17 cellular contexts compared by ENCODE assay signal in genomic region chr11:68817554-68817953, GRCh38. TPM values are rescaled to one million over a fixed set of nuclear protein-coding genes. Genes with fewer than 3 reads are reported as not detected.
DNase-seq lines count a peak whose midpoint lies in the region; ATAC-seq, FAIRE-seq and TF ChIP-seq lines count a peak whose summit lies in the region.
"Had no signal": no experiment of that assay in that cellular context is flagged by ENCODE, and none has a peak within 500 bp of the region (broad histone marks: within the 10 kb centered on the region; RNA-seq: fewer than 3 reads in every experiment).

No MANE protein-coding gene starts in this region.

- no peak for TF ChIP-seq CTCF in RWPE1 (conservative IDR thresholded peaks at IDR 0.05; ENCODE audit: low read depth)
- TF ChIP-seq CTCF in K562 (IDR thresholded peaks at IDR 0.05 in 2 of 3, conservative IDR thresholded peaks at IDR 0.05 in 1 of 3; ENCODE audit: insufficient read depth in 2 of 3, low read depth in 1 of 3, low read length in 3 of 3), result no peak

- TF ChIP-seq POLR2A in K562 (conservative IDR thresholded peaks at IDR 0.05), result no peak

- no peaks in the 10 kb centered on the region for H3K27me3 Mint-ChIP-seq in activated CD4-positive, alpha-beta T cell treated with anti-CD3 and anti-CD28 coated beads for 36 hours
- no peaks in the 10 kb centered on the region for H3K27me3 Mint-ChIP-seq in natural killer cell treated with Interleukin-12 subunit alpha and Interleukin-12 subunit beta and Interleukin-15 and Interleukin-18, amount 100 ng/mL, for 72 hours
- H3K27me3 Mint-ChIP-seq: B cell had no signal

- no peak overlapping the region for H3K4me3 Mint-ChIP-seq in activated CD4-positive, alpha-beta T cell treated with anti-CD3 and anti-CD28 coated beads for 36 hours
- no peak overlapping the region for H3K4me3 Mint-ChIP-seq in natural killer cell treated with Interleukin-12 subunit alpha and Interleukin-12 subunit beta and Interleukin-15 and Interleukin-18, amount 100 ng/mL, for 72 hours
- H3K4me3 Mint-ChIP-seq: B cell had no signal

- H3K4me1 ChIP-seq in K562 (replicated peaks in 1 of 2; ENCODE audit: control insufficient read depth in 2 of 2, insufficient read depth in 2 of 2, low read length in 2 of 2), result no peaks in the 10 kb centered on the region; a peak in 2 of 5 replicates
- H3K4me1 ChIP-seq: prostate gland had no signal

- POLR2A ChIA-PET in activated CD4-positive, alpha-beta T cell treated with anti-CD3 and anti-CD28 coated beads for 36 hours (lab: Charles Lee), result interaction anchor here (0.6 kb wide), 1 partner anchor 144 kb away, joined by 3 read pairs; no protein-coding TSS in a partner anchor
- POLR2A ChIA-PET in RWPE1 (lab: Yijun Ruan, JAX; ENCODE audit: low non-redundant PET) (no interaction called here), K562 (lab: Yijun Ruan, JAX) (no interaction called here)

- no peak for DNase-seq in activated CD4-positive, alpha-beta T cell treated with anti-CD3 and anti-CD28 coated beads for 36 hours
- DNase-seq in activated CD4-positive, alpha-beta T cell treated with anti-CD3 and anti-CD28 coated beads for 48 hours, result no peak
- DNase-seq in RWPE1 (ENCODE audit: low spot score), result no peak
- peak in 1 of 4 experiments; percentile 5 for DNase-seq in K562 (ENCODE audit: extremely low read depth in 1 of 4, low spot score in 3 of 4)
- DNase-seq in natural killer cell treated with Interleukin-12 subunit alpha and Interleukin-12 subunit beta and Interleukin-15 and Interleukin-18, amount 100 ng/mL, for 72 hours (ENCODE audit: low spot score), result no peak
- no peak for DNase-seq in activated gamma-delta T cell (lab: John Stamatoyannopoulos, UW)
- no peak for DNase-seq in HuH-7 (ENCODE audit: low spot score)
- no peak for DNase-seq in epidermal melanocyte (ENCODE audit: insufficient read length, low spot score)
- DNase-seq: 8988T, GF-D8, GOT3, NCI-H1436, NCI-H748 treated with DMSO at 0.1 percent for 48 hours, Right ventricle myocardium superior had no signal

- ATAC-seq in activated CD4-positive, alpha-beta T cell treated with anti-CD3 and anti-CD28 coated beads for 36 hours, result no peak
- ATAC-seq in K562, result no peak
- peak in 1 of 2 donors; percentile 34 for ATAC-seq in natural killer cell treated with Interleukin-12 subunit alpha and Interleukin-12 subunit beta and Interleukin-15 and Interleukin-18, amount 100 ng/mL, for 72 hours

- H3K4me1 Mint-ChIP-seq in activated CD4-positive, alpha-beta T cell treated with anti-CD3 and anti-CD28 coated beads for 36 hours, result peaks cover 21% of the 10 kb centered on the region
- H3K4me1 Mint-ChIP-seq in natural killer cell treated with Interleukin-12 subunit alpha and Interleukin-12 subunit beta and Interleukin-15 and Interleukin-18, amount 100 ng/mL, for 72 hours (ENCODE audit: low read depth in 2 of 2), result peaks cover 22 to 28% of the 10 kb centered on the region in 2 donors

- 71% methylated on average over 1 of the region's 4 CpGs for WGBS in K562 (ENCODE audit: insufficient coverage, low coverage, missing lambda C conversion rate)

- H3K4me2 ChIP-seq in K562 (ENCODE audit: insufficient read depth, low read length), result no peak overlapping the region

- CTCF ChIA-PET in activated CD4-positive, alpha-beta T cell treated with anti-CD3 and anti-CD28 coated beads for 36 hours (lab: Charles Lee), result interaction anchor here (1.0 kb wide), 1 partner anchor 19 kb away, joined by 3 read pairs; no protein-coding TSS in a partner anchor
- CTCF ChIA-PET in RWPE1 (lab: Yijun Ruan, JAX), result interaction anchor here (0.7 to 1.8 kb wide), 4 partner anchors 16 to 461 kb away, joined by 3 to 9 read pairs (median 3); no protein-coding TSS in a partner anchor
- CTCF ChIA-PET in K562 (lab: Yijun Ruan, JAX; ENCODE audit: low intra/inter-chr PET ratio), result no interaction called here

- peak overlapping the region; percentile 64 for H3K27ac ChIP-seq in RWPE1
- H3K27ac ChIP-seq in K562 (ENCODE audit: extremely low read depth, low read depth, low read length), result no peak overlapping the region

- in situ Hi-C loops in K562 (cut with MboI), result no loop called here

- H3K9ac ChIP-seq in K562 (ENCODE audit: insufficient read depth in 1 of 2, low read depth in 2 of 2, low read length in 2 of 2), result no peak overlapping the region

- BruUV-seq in K562 (replicated peaks; lab: Mats Ljungman, UMichigan), result no TSS peak

- TF ChIP-seq EP300 in K562 (IDR thresholded peaks at IDR 0.05; ENCODE audit: low read length), result no peak

- intact Hi-C loops in activated CD4-positive, alpha-beta T cell treated with anti-CD3 and anti-CD28 coated beads for 36 hours (cut with DNase I, micrococcal nuclease), result no loop called here
- intact Hi-C loops in K562 (cut with micrococcal nuclease), result no loop called here

- no peaks in the 10 kb centered on the region for H3K9me3 ChIP-seq in K562 (replicated peaks; ENCODE audit: control insufficient read depth, insufficient read depth, low read depth, low read length)
- H3K9me3 ChIP-seq: prostate gland had no signal

- H3K36me3 ChIP-seq in K562 (ENCODE audit: control insufficient read depth, insufficient read depth, low read length), result peaks cover 3% of the 10 kb centered on the region; the same call in 1 of the 3 replicates
- H3K36me3 ChIP-seq: prostate gland had no signal

- no peak for FAIRE-seq in K562 (lab: Jason Lieb, UNC)
- FAIRE-seq: endometrium had no signal

- no peak overlapping the region for H2AFZ ChIP-seq in K562 (ENCODE audit: low read depth, low read length)

- H3K27me3 ChIP-seq in K562 (ENCODE audit: control insufficient read depth in 2 of 2, insufficient read depth in 2 of 2, low read length in 2 of 2), result no peaks in the 10 kb centered on the region

- no peaks in the 10 kb centered on the region for H3K79me2 ChIP-seq in K562 (ENCODE audit: control insufficient read depth, insufficient read depth, low read length)

- H3K9me3 Mint-ChIP-seq in activated CD4-positive, alpha-beta T cell treated with anti-CD3 and anti-CD28 coated beads for 36 hours (ENCODE audit: low read depth), result no peaks in the 10 kb centered on the region
- H3K9me3 Mint-ChIP-seq in natural killer cell treated with Interleukin-12 subunit alpha and Interleukin-12 subunit beta and Interleukin-15 and Interleukin-18, amount 100 ng/mL, for 72 hours, result no peaks in the 10 kb centered on the region

- H3K36me3 Mint-ChIP-seq in activated CD4-positive, alpha-beta T cell treated with anti-CD3 and anti-CD28 coated beads for 36 hours (ENCODE audit: low read depth), result peaks cover 4% of the 10 kb centered on the region
- H3K36me3 Mint-ChIP-seq in natural killer cell treated with Interleukin-12 subunit alpha and Interleukin-12 subunit beta and Interleukin-15 and Interleukin-18, amount 100 ng/mL, for 72 hours, result no peaks in the 10 kb centered on the region

- H3K4me3 ChIP-seq in K562, result no peak overlapping the region
- H3K4me3 ChIP-seq: prostate gland had no signal

- no peak for TF ChIP-seq RAD21 in K562 (CRISPR knock-in tag; conservative IDR thresholded peaks at IDR 0.05 in 1 of 2, IDR thresholded peaks at IDR 0.05 in 1 of 2)

- H3K27ac Mint-ChIP-seq in activated CD4-positive, alpha-beta T cell treated with anti-CD3 and anti-CD28 coated beads for 36 hours, result peak overlapping the region; percentile 45
- H3K27ac Mint-ChIP-seq in natural killer cell treated with Interleukin-12 subunit alpha and Interleukin-12 subunit beta and Interleukin-15 and Interleukin-18, amount 100 ng/mL, for 72 hours, result peak overlapping the region; percentile 61 to 89

- H4K20me1 ChIP-seq in K562 (replicated peaks; ENCODE audit: control insufficient read depth, insufficient read depth, low read length), result no peaks in the 10 kb centered on the region

- peaks cover 3% of the 10 kb centered on the region for H3K9me1 ChIP-seq in K562 (ENCODE audit: control insufficient read depth, insufficient read depth, low read length)

TF ChIP-seq in K562, 482 proteins besides CTCF, POLR2A, EP300 and RAD21 (continues in another document):
- TF ChIP-seq ZFP36 (IDR thresholded peaks at IDR 0.05; ENCODE audit: low read depth, low read length, partially characterized antibody) (no peak), ESRRA (IDR thresholded peaks at IDR 0.05; ENCODE audit: borderline replicate concordance, low read depth) (peak; percentile 97), ZNF644 (tag; IDR thresholded peaks at IDR 0.05; ENCODE audit: low read depth) (no peak), ZNF740 (CRISPR knock-in tag; IDR thresholded peaks at IDR 0.05) (peak; percentile 59; the same call in 1 of the 2 replicates), ZNF740 (tag; IDR thresholded peaks at IDR 0.05) (no peak), CEBPB (tag; IDR thresholded peaks at IDR 0.05) (no peak), ZNF707 (CRISPR knock-in tag; conservative IDR thresholded peaks at IDR 0.05) (no peak), ZSCAN29 (IDR thresholded peaks at IDR 0.05) (no peak)

RNA-seq across cellular contexts. Expression of gene CPT1A, which starts 24.2 kb away (rescaled TPM):
- total RNA-seq in activated CD4-positive, alpha-beta T cell treated with anti-CD3 and anti-CD28 coated beads for 36 hours, result 10 to 100 TPM; 23.3 to 25.4 TPM
- 27.6 and 42.4 TPM in 2 replicates for total RNA-seq in K562 (2011; cell fraction: chromatin; rRNA removed; ENCODE audit: low replicate concordance)
- total RNA-seq in K562 (2011; cell fraction: nucleolus; rRNA removed), result 32.0 and 35.1 TPM in 2 replicates
- 40.3 and 44.9 TPM in 2 replicates for total RNA-seq in K562 (2011; cell fraction: nucleoplasm; rRNA removed)
- total RNA-seq in K562 (2014; rRNA removed), result 12.1 and 12.3 TPM in 2 replicates
- 12.3 and 13.0 TPM in 2 replicates for total RNA-seq in K562 (2014; rRNA removed; fragmentation: Illumina TruSeq; extraction: Trizol)
- 15.7 and 16.1 TPM in 2 replicates for total RNA-seq in K562 (2015; rRNA removed; fragmentation: Illumina TruSeq; extraction: Trizol)
- 29.1 and 30.9 TPM in 2 replicates for total RNA-seq in K562 (2021)
- polyA plus RNA-seq in K562 (2011; rRNA removed), result 3.6 and 4.8 TPM in 2 replicates
- 4.1 and 5.2 TPM in 2 replicates for polyA plus RNA-seq in K562 (2011; cell fraction: cytosol; rRNA removed)
- polyA plus RNA-seq in K562 (2011; cell fraction: nucleus; rRNA removed), result 7.6 and 13.2 TPM in 2 replicates
- polyA plus RNA-seq in K562 (2012), result 16.6 and 17.9 TPM in 2 replicates
- polyA plus RNA-seq in K562 (2014; fragmentation: Illumina TruSeq; extraction: Trizol), result 17.9 and 19.0 TPM in 2 replicates
- polyA plus RNA-seq in K562 (2014; fragmentation: Nextera tagmentation; extraction: Ambion mirVana), result 1 to 10 TPM; 2.6 to 3.0 TPM
- polyA plus RNA-seq in K562 (2014; rRNA removed), result 9.6 and 10.6 TPM in 2 replicates
- polyA minus RNA-seq in K562 (2011; rRNA and poly(A)+ RNA removed), result 8.5 and 13.9 TPM in 2 replicates
- polyA minus RNA-seq in K562 (2011; cell fraction: cytosol; rRNA and poly(A)+ RNA removed), result 16.5 and 22.4 TPM in 2 replicates
- polyA minus RNA-seq in K562 (2011; cell fraction: nucleus; rRNA and poly(A)+ RNA removed), result 4.4 and 5.4 TPM in 2 replicates
- 10 to 100 TPM; 26.7 to 32.3 TPM for total RNA-seq in natural killer cell treated with Interleukin-12 subunit alpha and Interleukin-12 subunit beta and Interleukin-15 and Interleukin-18, amount 100 ng/mL, for 72 hours
